Comparison of ENCODE assay signal across 9 cellular contexts in the genomic region with DNA sequence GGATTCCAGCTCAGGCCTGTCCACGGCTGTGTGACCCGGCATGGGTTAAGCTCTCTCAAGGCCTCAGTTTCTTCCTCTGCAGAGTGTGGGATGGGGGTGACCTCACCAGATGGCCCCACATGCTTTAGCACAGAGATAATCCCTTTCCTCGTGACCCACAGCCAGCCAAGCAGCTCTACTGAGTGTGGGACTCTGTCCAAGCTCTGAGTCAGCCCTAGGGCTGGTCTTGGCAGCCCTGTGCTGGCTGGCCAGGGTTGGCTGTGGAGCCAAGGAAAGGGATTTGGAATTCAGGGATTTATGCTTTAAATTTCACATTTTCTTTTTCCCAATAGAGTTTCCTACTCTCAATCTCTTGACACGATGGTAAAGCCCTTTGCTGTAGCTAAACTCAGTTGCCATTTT. TPM values are rescaled to one million over a fixed set of nuclear protein-coding genes. Genes with fewer than 3 reads are reported as not detected.
DNase-seq lines count a peak whose midpoint lies in the region; FAIRE-seq and TF ChIP-seq lines count a peak whose summit lies in the region.
"Had no signal": no experiment of that assay in that cellular context is flagged by ENCODE, and none has a peak within 500 bp of the region (broad histone marks: within the 10 kb centered on the region; RNA-seq: fewer than 3 reads in every experiment).

No MANE protein-coding gene starts in this region.

- peak overlapping the region; percentile 65 for H3K27ac ChIP-seq in VCaP
- H3K27ac ChIP-seq: cardiac muscle cell had no signal

- no peak for TF ChIP-seq POLR2A in GM12891 (IDR thresholded peaks at IDR 0.05; ENCODE audit: low read depth, low read length)

- TF ChIP-seq CTCF in VCaP (conservative IDR thresholded peaks at IDR 0.05) = no peak

- peak; percentile 97 for DNase-seq in EL
- DNase-seq in glomerular visceral epithelial cell (ENCODE audit: extremely low spot score) = peak; percentile 93
- peak; percentile 95 for DNase-seq in posterior vena cava (ENCODE audit: low spot score)
- DNase-seq in NCI-H82 treated with DMSO at 0.1 percent for 48 hours (lab: John Stamatoyannopoulos, UW; ENCODE audit: unreplicated experiment) = no peak
- no peak for DNase-seq in SKM-1 (lab: John Stamatoyannopoulos, UW; ENCODE audit: unreplicated experiment)
- DNase-seq in GM12891 (ENCODE audit: insufficient read length, low spot score) = no peak
- no peak for DNase-seq in NCI-H1417 treated with DMSO at 0.1 percent for 48 hours (lab: John Stamatoyannopoulos, UW)

- intact Hi-C loops in posterior vena cava (cut with DNase I) = no loop called here

- no peak for FAIRE-seq in GM12891 (lab: Jason Lieb, UNC)

TF ChIP-seq in GM12891, 5 proteins besides CTCF, POLR2A, EP300 and RAD21:
- no peak for TF ChIP-seq POU2F2 (IDR thresholded peaks at IDR 0.05; ENCODE audit: low read depth, low read length)
- no peak for TF ChIP-seq PAX5 (IDR thresholded peaks at IDR 0.05; ENCODE audit: insufficient read depth, low read length, severe bottlenecking)
- TF ChIP-seq TAF1 (IDR thresholded peaks at IDR 0.05; ENCODE audit: low read depth, low read length) = no peak
- no peak for TF ChIP-seq SPI1 (IDR thresholded peaks at IDR 0.05; ENCODE audit: low read depth, low read length)

RNA-seq across cellular contexts. Expression of a gene that starts 19.7 kb away (rescaled TPM):
- 10 to 100 TPM; 18.1 to 63.3 TPM for total RNA-seq in posterior vena cava
- polyA plus RNA-seq in GM12891 (2012; ENCODE audit: low read depth, missing spikeins) = 2.4 TPM

RNA-seq across cellular contexts. Expression of a gene that starts 56.8 kb away (rescaled TPM):
- total RNA-seq in posterior vena cava = 100 to 1,000 TPM; 109 to 113 TPM
- 97.8 TPM for polyA plus RNA-seq in GM12891 (2012; ENCODE audit: low read depth, missing spikeins)

Comparison
In these comparisons a context has a peak if more than half of its experiments do, and no peak if none do; other contexts are left out.
1. DNase-seq: peak in EL (single experiment), glomerular visceral epithelial cell (single experiment) and posterior vena cava (single experiment); none in NCI-H82 treated with DMSO at 0.1 percent for 48 hours (single experiment), SKM-1 (single experiment), GM12891 (single experiment) and NCI-H1417 treated with DMSO at 0.1 percent for 48 hours (single experiment).